ENCODE assay signal across 7 cellular contexts in the genomic region with DNA sequence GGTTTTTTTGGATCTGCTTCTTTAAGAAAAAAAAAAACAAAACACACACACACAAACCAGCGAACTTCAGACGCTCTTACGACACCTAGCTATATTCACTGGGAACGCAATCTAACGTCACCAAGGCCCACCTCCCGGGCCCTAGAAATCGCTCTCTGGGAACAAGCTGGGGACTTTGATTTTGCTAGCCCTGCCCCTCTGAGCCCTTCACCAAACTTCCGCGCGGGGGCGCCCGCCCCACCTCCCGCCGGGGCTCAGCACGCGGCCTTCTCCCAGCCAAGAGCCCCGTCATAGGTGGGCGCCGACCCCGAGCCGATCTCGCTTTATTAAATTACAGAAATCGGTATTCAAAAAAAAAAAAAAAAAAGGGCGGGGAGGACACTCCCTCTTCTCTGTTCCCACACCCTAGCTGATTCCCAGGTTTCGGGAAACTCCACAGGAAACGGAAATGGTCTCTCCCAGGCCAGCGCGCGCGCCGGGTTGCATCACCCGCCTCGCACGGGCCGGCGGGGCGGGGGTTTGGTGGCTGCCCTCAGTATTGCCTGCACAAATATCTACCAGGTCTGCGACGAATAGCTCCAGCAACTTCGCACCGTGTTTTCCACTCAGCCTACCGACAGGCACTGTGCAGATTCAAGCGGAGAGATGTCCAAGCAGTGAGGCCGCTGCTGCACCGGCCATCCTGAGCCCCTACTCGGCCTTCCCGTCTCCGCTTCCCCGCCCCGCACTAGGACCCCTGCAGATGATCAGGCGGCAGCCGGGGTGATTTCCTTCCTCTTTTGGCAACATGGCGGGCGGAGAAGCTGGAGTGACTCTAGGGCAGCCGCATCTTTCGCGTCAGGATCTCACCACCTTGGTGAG. TPM values are rescaled to one million over a fixed set of nuclear protein-coding genes. Genes with fewer than 3 reads are reported as not detected.
A peak's percentile ranks its signal among the peaks of the same experiment; 100 is the strongest.
DNase-seq lines count a peak whose midpoint lies in the region; ATAC-seq and TF ChIP-seq lines count a peak whose summit lies in the region.

A gene (plus strand): TSS at position 775 of the 861 bp plus-strand sequence. CDS start 13 bp downstream, at position 788.

- peaks cover 7% of the 10 kb centered on the region for H4K20me1 ChIP-seq in hepatocyte (ENCODE audit: insufficient read depth, poor library complexity, severe bottlenecking)

- no peaks in the 10 kb centered on the region for H3K27me3 ChIP-seq in hepatocyte

- no peaks in the 10 kb centered on the region for H3K79me2 ChIP-seq in hepatocyte

- no peak within 1 kb of the TSS for H3K27ac ChIP-seq in hepatocyte

- under 1% methylated on average over 57 of the region's 57 CpGs for WGBS in hepatocyte (ENCODE audit: low lambda C conversion rate, missing lambda C conversion rate)

- peaks cover 11% of the 10 kb centered on the region for H3K4me1 ChIP-seq in hepatocyte (ENCODE audit: insufficient read depth)

- H2AFZ ChIP-seq in hepatocyte: peak within 1 kb of the TSS; percentile 67

- DNase-seq in NCI-H2081 treated with DMSO at 0.1 percent for 48 hours (lab: John Stamatoyannopoulos, UW): peak; percentile 95
- peak; percentile 76 for DNase-seq in T1000 (lab: John Stamatoyannopoulos, UW)
- peak; percentile 99 for DNase-seq in astrocyte of the spinal cord (ENCODE audit: low read depth, low spot score)
- peak; percentile 96 for DNase-seq in hepatocyte (ENCODE audit: low spot score)
- DNase-seq in retina: peak; percentile 99

- H3K9me2 ChIP-seq in hepatocyte (replicated peaks; ENCODE audit: insufficient read depth): no peaks in the 10 kb centered on the region

- peak within 1 kb of the TSS; percentile 75 for H3K4me2 ChIP-seq in hepatocyte

- TF ChIP-seq CTCF in astrocyte of the spinal cord (IDR thresholded peaks at IDR 0.05; ENCODE audit: low read depth, low read length): peak; percentile 81
- peak; percentile 93 for TF ChIP-seq CTCF in hepatocyte (IDR thresholded peaks at IDR 0.05; ENCODE audit: poor library complexity)

- in situ Hi-C loops in astrocyte of the spinal cord (cut with HindIII; ENCODE audit: low sequenced_read_pairs): no loop called here

- H3K9me3 ChIP-seq in hepatocyte (ENCODE audit: low read depth): no peaks in the 10 kb centered on the region

- ATAC-seq in GM18517 (IDR thresholded peaks at IDR 0.05; ENCODE audit: unreplicated experiment) (peak; percentile 95), HG03039 (IDR thresholded peaks at IDR 0.05; ENCODE audit: unreplicated experiment) (peak; percentile 81)

- H3K4me3 ChIP-seq in astrocyte of the spinal cord (ENCODE audit: low read depth, low read length): peak within 1 kb of the TSS; percentile 80
- H3K4me3 ChIP-seq in hepatocyte: peak within 1 kb of the TSS; percentile 36

- no peaks in the 10 kb centered on the region for H3K36me3 ChIP-seq in hepatocyte (replicated peaks; ENCODE audit: insufficient read depth, low read depth)

RNA-seq across cellular contexts. Expression of the gene that starts here (rescaled TPM):
- 347 and 352 TPM in 2 replicates for total RNA-seq in hepatocyte
- 70.4 and 77.1 TPM in 2 replicates for polyA plus RNA-seq in hepatocyte
